25 cellular contexts compared by ENCODE assay signal in the genomic region with DNA sequence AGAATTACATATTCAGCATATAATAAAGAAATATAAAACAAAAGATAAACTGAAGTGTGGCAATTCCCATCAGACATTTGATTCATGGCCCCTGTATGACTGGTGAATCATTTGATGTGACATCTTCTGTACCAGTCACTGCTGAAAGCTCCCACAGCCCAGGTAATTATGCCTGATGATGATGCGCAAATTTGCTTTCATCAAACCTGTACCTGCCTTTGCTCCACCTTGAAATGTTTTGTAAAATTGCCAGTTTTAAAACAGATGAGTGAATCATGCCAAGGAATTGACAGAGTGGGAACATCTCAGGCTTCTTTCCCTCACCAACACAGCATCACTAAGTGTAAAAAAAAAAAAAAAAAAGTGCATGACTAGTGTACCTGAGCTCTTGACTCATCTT.
"Had no signal": no experiment of that assay in that cellular context is flagged by ENCODE, and none has a peak within 500 bp of the region (broad histone marks: within the 10 kb centered on the region; RNA-seq: fewer than 3 reads in every experiment).

No MANE protein-coding gene starts in this region.

- H3K4me1 ChIP-seq: gastroesophageal sphincter, left lung, prostate gland, sigmoid colon, tibial nerve, upper lobe of left lung had no signal

- DNase-seq: dermis blood vessel endothelial cell; effector memory CD4-positive, alpha-beta T cell; foreskin fibroblast; glutamatergic neuron; immature natural killer cell; kidney; left lung; mesendoderm; midbrain; naive thymus-derived CD4-positive, alpha-beta T cell; right cardiac atrium; sigmoid colon; stimulated activated CD4-positive, alpha-beta T cell treated with anti-CD3 and anti-CD28 coated beads, Interleukin-4, amount 100 ng/mL, for 4 hours; stimulated activated naive CD8-positive, alpha-beta T cell treated with anti-CD3 and anti-CD28 coated beads, Interleukin-15, Interleukin-2, amounts not matched to agents 100 U/mL and 50 U/mL, for 24 hours; substantia nigra; upper lobe of left lung; uterus had no signal

- H3K4me1 Mint-ChIP-seq: stimulated activated memory B cell treated with anti-CD40 and anti-IgM and Interleukin-4, amounts not matched to agents 10 μg/mL and 1 μg/mL and 100 μg/mL, for 72 hours had no signal

- ATAC-seq: gastroesophageal sphincter; left lung; naive thymus-derived CD4-positive, alpha-beta T cell; right cardiac atrium; stimulated activated memory B cell treated with anti-CD40 and anti-IgM and Interleukin-4, amounts not matched to agents 10 μg/mL and 1 μg/mL and 100 μg/mL, for 72 hours; stimulated activated naive CD8-positive, alpha-beta T cell treated with anti-CD3 and anti-CD28 coated beads, Interleukin-15, Interleukin-2, amounts not matched to agents 100 U/mL and 50 U/mL, for 24 hours had no signal

- H3K27me3 Mint-ChIP-seq: naive thymus-derived CD4-positive, alpha-beta T cell; stimulated activated memory B cell treated with anti-CD40 and anti-IgM and Interleukin-4, amounts not matched to agents 10 μg/mL and 1 μg/mL and 100 μg/mL, for 72 hours had no signal

- H3K4me3 ChIP-seq: coronary artery, gastroesophageal sphincter, left lung, prostate gland, sigmoid colon, thoracic aorta, tibial nerve, upper lobe of left lung, uterus had no signal

- H3K9me3 Mint-ChIP-seq: immature natural killer cell; nephron; stimulated activated memory B cell treated with anti-CD40 and anti-IgM and Interleukin-4, amounts not matched to agents 10 μg/mL and 1 μg/mL and 100 μg/mL, for 72 hours had no signal

- H3K4me3 Mint-ChIP-seq: naive thymus-derived CD4-positive, alpha-beta T cell; nephron; stimulated activated memory B cell treated with anti-CD40 and anti-IgM and Interleukin-4, amounts not matched to agents 10 μg/mL and 1 μg/mL and 100 μg/mL, for 72 hours had no signal

- FAIRE-seq: endothelial cell of umbilical vein had no signal

- H3K27me3 ChIP-seq: gastroesophageal sphincter, left lung, sigmoid colon, tibial nerve, upper lobe of left lung, uterus had no signal

- H3K36me3 ChIP-seq: left lung, prostate gland, thoracic aorta, uterus had no signal

- H3K9me3 ChIP-seq: gastroesophageal sphincter, left lung, prostate gland, sigmoid colon, thoracic aorta, tibial nerve, upper lobe of left lung, uterus had no signal

- H3K27ac ChIP-seq: coronary artery, gastroesophageal sphincter, left lung, prostate gland, sigmoid colon, thoracic aorta, tibial nerve, upper lobe of left lung, uterus had no signal

- H3K27ac Mint-ChIP-seq: naive thymus-derived CD4-positive, alpha-beta T cell; nephron; stimulated activated memory B cell treated with anti-CD40 and anti-IgM and Interleukin-4, amounts not matched to agents 10 μg/mL and 1 μg/mL and 100 μg/mL, for 72 hours had no signal
